9 cellular contexts compared by ENCODE assay signal in genomic region chr2:26401739-26402541, GRCh38. TPM values are rescaled to one million over a fixed set of nuclear protein-coding genes. Genes with fewer than 3 reads are reported as not detected.
A peak's percentile ranks its signal among the peaks of the same experiment; 100 is the strongest.
DNase-seq lines count a peak whose midpoint lies in the region; ATAC-seq and TF ChIP-seq lines count a peak whose summit lies in the region.
"Had no signal": no experiment of that assay in that cellular context is flagged by ENCODE, and none has a peak within 500 bp of the region (broad histone marks: within the 10 kb centered on the region; RNA-seq: fewer than 3 reads in every experiment).

DRC1 (plus strand) TSS chr2:26401920; CDS start chr2:26401990, 70 bp downstream.

- intact Hi-C loops in esophagus muscularis mucosa (cut with DNase I), result no loop called here
- intact Hi-C loops in thyroid gland (cut with DNase I), result loop anchor here (10.0 kb wide), 1 partner anchor 63 kb away; no protein-coding TSS in a partner anchor

- H3K4me3 ChIP-seq in esophagus muscularis mucosa (peak within 1 kb of the TSS; percentile 34 to 60 (median 46)), mesodermal cell (ENCODE audit: extremely low read depth, insufficient read depth, low read length, poor library complexity, severe bottlenecking) (peak within 1 kb of the TSS; percentile 34), thyroid gland (replicated peaks in 1 of 3) (no peak within 1 kb of the TSS)

- TF ChIP-seq CTCF in esophagus muscularis mucosa (IDR thresholded peaks at IDR 0.05) (no peak), thyroid gland (IDR thresholded peaks at IDR 0.05) (no peak)

- ATAC-seq in HG03342 (IDR thresholded peaks at IDR 0.05; ENCODE audit: unreplicated experiment) (peak; percentile 51), GM18498 (IDR thresholded peaks at IDR 0.05; ENCODE audit: unreplicated experiment) (no peak), GM21723 (IDR thresholded peaks at IDR 0.05; ENCODE audit: unreplicated experiment) (no peak)
- ATAC-seq: HCT116 had no signal

- no peak for TF ChIP-seq EP300 in esophagus muscularis mucosa (IDR thresholded peaks at IDR 0.05)

- DNase-seq in C1 segment of cervical spinal cord (lab: John Stamatoyannopoulos, UW) (peak in 9 of 14 donors; percentile 5 to 62 (median 29)), SK-N-DZ (ENCODE audit: low spot score) (peak; percentile 71), esophagus muscularis mucosa (ENCODE audit: extremely low spot score) (no peak), thyroid gland (peak; percentile 84 to 92)

- H3K4me1 ChIP-seq in esophagus muscularis mucosa (peaks cover 8 to 13% (median 12%) of the 10 kb centered on the region in 4 donors), mesodermal cell (ENCODE audit: control insufficient read depth, insufficient read depth, low read length, poor library complexity, severe bottlenecking) (no peaks in the 10 kb centered on the region), thyroid gland (peaks cover 4 to 9% of the 10 kb centered on the region in 2 donors)

- H3K36me3 ChIP-seq in esophagus muscularis mucosa (no peaks in the 10 kb centered on the region), mesodermal cell (ENCODE audit: control insufficient read depth, insufficient read depth, low read length) (no peaks in the 10 kb centered on the region), thyroid gland (no peaks in the 10 kb centered on the region)

- TF ChIP-seq POLR2A in esophagus muscularis mucosa (IDR thresholded peaks at IDR 0.05; ENCODE audit: low read depth) (no peak), thyroid gland (IDR thresholded peaks at IDR 0.05) (no peak)

- H3K9me3 ChIP-seq in esophagus muscularis mucosa, result no peaks in the 10 kb centered on the region
- no peaks in the 10 kb centered on the region for H3K9me3 ChIP-seq in mesodermal cell (ENCODE audit: control insufficient read depth, low read length)
- no peaks in the 10 kb centered on the region for H3K9me3 ChIP-seq in thyroid gland

- H3K27ac ChIP-seq in esophagus muscularis mucosa (replicated peaks in 1 of 4), result peak within 1 kb of the TSS in 1 of 4 donors; percentile 19
- H3K27ac ChIP-seq in mesodermal cell (ENCODE audit: low read depth, low read length, severe bottlenecking), result peak within 1 kb of the TSS; percentile 19
- peak within 1 kb of the TSS in 1 of 3 donors; percentile 36 for H3K27ac ChIP-seq in thyroid gland

- H3K27me3 ChIP-seq in esophagus muscularis mucosa (no peaks in the 10 kb centered on the region), thyroid gland (no peaks in the 10 kb centered on the region)

- WGBS in esophagus muscularis mucosa, result 7% methylated on average over 36 of the region's 63 CpGs
- WGBS in mesodermal cell (ENCODE audit: insufficient coverage in 2 of 2), 2 experiments, result 14 to 26% methylated on average over 34 to 51 of the region's 63 CpGs
- WGBS in thyroid gland, 2 donors, result 19 to 23% methylated on average over 25 to 39 of the region's 63 CpGs

RNA-seq across cellular contexts. Expression of gene DRC1, which starts in this region (rescaled TPM):
- polyA plus RNA-seq in SK-N-DZ (2014; cell fraction: cytosol; rRNA removed), result not detected in 2 replicates
- polyA plus RNA-seq in SK-N-DZ (2014; cell fraction: nucleus; rRNA removed), result not detected in 2 replicates
- total RNA-seq in esophagus muscularis mucosa (under 1 TPM in 1 of 4 donors, not detected in 3; 0.45 TPM), thyroid gland (not detected)
- 0.33 TPM for polyA plus RNA-seq in mesodermal cell (2013, experiment 1 of 2)
- 1.1 TPM for polyA plus RNA-seq in mesodermal cell (2013, experiment 2 of 2)

Comparison
In these comparisons a context has a peak if more than half of its experiments do, and no peak if none do; other contexts are left out.
1. Peak in DNase-seq in thyroid gland; RNA of the gene not detected or under 1 TPM.
2. H3K4me3 ChIP-seq: peak in esophagus muscularis mucosa (4 of 4) and mesodermal cell (single experiment); none in thyroid gland (0 of 3).